Comparison of ENCODE assay signal across 32 cellular contexts in the genomic region with DNA sequence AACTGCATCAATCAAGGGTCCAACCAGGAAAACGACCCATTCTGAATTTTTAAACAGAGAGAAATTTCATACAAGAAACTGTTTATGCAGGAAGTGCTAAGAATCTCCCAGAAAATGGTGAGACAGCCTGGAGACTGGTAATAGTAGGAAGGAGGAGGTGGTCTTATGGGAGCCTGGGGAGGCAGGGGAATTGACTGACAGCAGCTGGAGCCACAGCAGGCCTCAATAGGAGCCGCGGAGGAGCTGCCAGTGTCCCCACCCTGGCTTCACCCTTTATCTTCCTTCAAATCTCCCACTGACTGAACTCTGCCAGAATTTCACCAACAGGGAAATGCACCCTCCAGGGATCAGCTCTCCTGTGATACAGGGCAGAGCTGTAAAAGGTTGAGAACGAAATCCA. TPM values are rescaled to one million over a fixed set of nuclear protein-coding genes. Genes with fewer than 3 reads are reported as not detected.
"Had no signal": no experiment of that assay in that cellular context is flagged by ENCODE, and none has a peak within 500 bp of the region (broad histone marks: within the 10 kb centered on the region; RNA-seq: fewer than 3 reads in every experiment).

No MANE protein-coding gene starts in this region.

- H2AFZ ChIP-seq: hepatocyte had no signal

- H3K27me3 ChIP-seq: esophagus muscularis mucosa, gastroesophageal sphincter, right atrium auricular region, suprapubic skin, transverse colon, vagina had no signal

- H3K4me1 Mint-ChIP-seq: naive thymus-derived CD4-positive, alpha-beta T cell; nephron; stimulated activated naive CD8-positive, alpha-beta T cell treated with anti-CD3 and anti-CD28 coated beads, Interleukin-15, amount 100 ng/mL, for 72 hours had no signal

- H3K9me3 ChIP-seq: esophagus muscularis mucosa, gastroesophageal sphincter, heart left ventricle, left lung, prostate gland, right atrium auricular region, suprapubic skin, transverse colon, vagina had no signal

- H3K79me2 ChIP-seq: hepatocyte had no signal

- H3K27ac ChIP-seq: esophagus muscularis mucosa, foreskin keratinocyte, gastroesophageal sphincter, heart left ventricle, hepatocyte, left lung, prostate gland, right atrium auricular region, suprapubic skin, transverse colon, vagina had no signal

- H3K4me3 Mint-ChIP-seq: naive thymus-derived CD4-positive, alpha-beta T cell; nephron; stimulated activated naive CD8-positive, alpha-beta T cell treated with anti-CD3 and anti-CD28 coated beads, Interleukin-15, amount 100 ng/mL, for 72 hours had no signal

- DNase-seq: dermis blood vessel endothelial cell; effector memory CD4-positive, alpha-beta T cell; foreskin keratinocyte; heart left ventricle; left cardiac atrium; left lung; mesenchymal stem cell; midbrain; naive thymus-derived CD4-positive, alpha-beta T cell; nucleus accumbens; stimulated activated CD4-positive, alpha-beta T cell treated with anti-CD3 and anti-CD28 coated beads, Interleukin-12 subunit alpha, Interleukin-12 subunit beta, amount 100 ng/mL, for 4 hours; stimulated activated CD4-positive, alpha-beta T cell treated with anti-CD3 and anti-CD28 coated beads, Interleukin-1b, Interleukin-23, amount 100 ng/mL, for 48 hours; stimulated activated CD4-positive, alpha-beta T cell treated with anti-CD3 and anti-CD28 coated beads, Interleukin-4, amount 100 ng/mL, for 1 hour; stimulated activated CD8-positive, alpha-beta memory T cell treated with anti-CD3 and anti-CD28 coated beads, Interleukin-4, amount 100 ng/mL, for 48 hours; stimulated activated naive CD4-positive, alpha-beta T cell; stimulated activated naive CD8-positive, alpha-beta T cell treated with anti-CD3 and anti-CD28 coated beads, Interleukin-15, amount 100 ng/mL, for 72 hours; transverse colon had no signal

- H3K36me3 Mint-ChIP-seq: naive thymus-derived CD4-positive, alpha-beta T cell had no signal

- H3K4me1 ChIP-seq: esophagus muscularis mucosa, foreskin keratinocyte, gastroesophageal sphincter, left lung, prostate gland, right atrium auricular region, suprapubic skin had no signal

- FAIRE-seq: endothelial cell of umbilical vein, islet of Langerhans had no signal

- ATAC-seq: foreskin keratinocyte; gastroesophageal sphincter; heart left ventricle; left cardiac atrium; left lung; naive thymus-derived CD4-positive, alpha-beta T cell; sciatic nerve; stimulated activated naive CD8-positive, alpha-beta T cell treated with anti-CD3 and anti-CD28 coated beads, Interleukin-15, amount 100 ng/mL, for 72 hours had no signal

- H3K4me2 ChIP-seq: hepatocyte, smooth muscle cell had no signal

- H3K9me3 Mint-ChIP-seq: nephron; stimulated activated naive CD8-positive, alpha-beta T cell treated with anti-CD3 and anti-CD28 coated beads, Interleukin-15, amount 100 ng/mL, for 72 hours had no signal

- H3K27ac Mint-ChIP-seq: naive thymus-derived CD4-positive, alpha-beta T cell; nephron; stimulated activated naive CD8-positive, alpha-beta T cell treated with anti-CD3 and anti-CD28 coated beads, Interleukin-15, amount 100 ng/mL, for 72 hours had no signal

- H3K4me3 ChIP-seq: esophagus muscularis mucosa, gastroesophageal sphincter, heart left ventricle, hepatocyte, left lung, prostate gland, right atrium auricular region, smooth muscle cell, suprapubic skin, transverse colon, vagina had no signal

- H3K36me3 ChIP-seq: esophagus muscularis mucosa, gastroesophageal sphincter, heart left ventricle, left lung, prostate gland, right atrium auricular region, suprapubic skin, transverse colon, vagina had no signal

RNA-seq across cellular contexts. Expression of gene C3orf80, which starts 7.5 kb away (rescaled TPM):
- total RNA-seq: dermis blood vessel endothelial cell, endothelial cell of umbilical vein, epithelial cell of proximal tubule, foreskin keratinocyte, lung microvascular endothelial cell, osteocyte, vagina had no signal
- polyA plus RNA-seq: foreskin keratinocyte; naive thymus-derived CD4-positive, alpha-beta T cell had no signal
